In the genomic region with DNA sequence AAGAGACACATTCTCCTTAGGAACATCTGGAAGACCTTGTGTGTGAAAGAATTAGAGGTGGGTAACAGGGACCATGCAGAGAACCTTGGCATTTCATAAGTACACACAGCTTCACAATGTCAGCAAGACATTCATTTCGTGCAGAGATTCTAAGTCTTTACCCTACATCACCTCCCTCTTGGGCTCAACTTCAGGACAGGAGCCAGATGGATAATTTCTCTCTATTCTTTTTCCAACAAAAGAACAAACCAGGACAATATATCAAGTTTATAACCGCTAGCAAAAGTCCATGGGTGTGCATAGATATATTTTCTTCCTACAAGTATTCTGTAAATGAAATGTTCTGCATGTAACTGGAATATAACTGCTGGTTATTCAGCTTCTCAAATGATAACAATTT, we compare ENCODE assay signal across 21 cellular contexts.
DNase-seq lines count a peak whose midpoint lies in the region; TF ChIP-seq lines count a peak whose summit lies in the region.
"Had no signal": no experiment of that assay in that cellular context is flagged by ENCODE, and none has a peak within 500 bp of the region (broad histone marks: within the 10 kb centered on the region; RNA-seq: fewer than 3 reads in every experiment).

No MANE protein-coding gene starts in this region.

- no peaks in the 10 kb centered on the region for H3K79me2 ChIP-seq in KMS-11 (ENCODE audit: insufficient read depth, low read depth)

- H3K9ac ChIP-seq in KMS-11: no peak overlapping the region
- H3K9ac ChIP-seq: BLaER1 treated with 17β-estradiol and CSF1 and Interleukin-3, amounts not matched to agents 10 nM and 100 nM had no signal

- intact Hi-C loops in tibial artery (cut with DNase I; ENCODE audit: low total_unique reads): no loop called here

- H3K27ac ChIP-seq in KMS-11 (no peak overlapping the region), tibial artery (no peak overlapping the region)
- H3K27ac ChIP-seq: A549; BLaER1 treated with 17β-estradiol and CSF1 and Interleukin-3, amounts not matched to agents 10 nM and 100 nM had no signal

- no peak overlapping the region for H3K4me3 ChIP-seq in KMS-11 (IDR thresholded peaks at IDR 0.05; ENCODE audit: insufficient read depth, low read depth, low read length)
- H3K4me3 ChIP-seq in tibial artery: no peak overlapping the region
- H3K4me3 ChIP-seq: A549; BLaER1 treated with 17β-estradiol and CSF1 and Interleukin-3, amounts not matched to agents 10 nM and 100 nM; GM23338; HAP-1 had no signal

- peaks cover 33% of the 10 kb centered on the region for H3K4me1 ChIP-seq in KMS-11 (ENCODE audit: low read depth, poor library complexity, severe bottlenecking)
- H3K4me1 ChIP-seq in tibial artery: peaks cover 0 to 10% (median 1%) of the 10 kb centered on the region in 4 donors
- H3K4me1 ChIP-seq: A549; BE2C; BLaER1 treated with 17β-estradiol and CSF1 and Interleukin-3, amounts not matched to agents 10 nM and 100 nM had no signal

- DNase-seq in NCI-H69 (lab: John Stamatoyannopoulos, UW) (peak; percentile 65), left kidney (ENCODE audit: low read depth, low spot score) (peak; percentile 51), DMS114 treated with DMSO at 0.1 percent for 48 hours (lab: John Stamatoyannopoulos, UW; ENCODE audit: unreplicated experiment) (no peak), tibial artery (no peak), NCI-H524 treated with DMSO at 0.1 percent for 48 hours (lab: John Stamatoyannopoulos, UW) (no peak)
- DNase-seq: 8988T; ACHN; AML-193; BE2C; Calu3; CD4-positive, alpha-beta T cell; COR-L47; DMS53; DMS79 treated with DMSO at 0.1 percent for 48 hours; GF-D8; HFFc6 had no signal

- TF ChIP-seq CTCF in KMS-11 (conservative IDR thresholded peaks at IDR 0.05; ENCODE audit: low read depth, low read length) (no peak), tibial artery (IDR thresholded peaks at IDR 0.05) (no peak)

- H3K9me3 ChIP-seq in tibial artery: no peaks in the 10 kb centered on the region
- H3K9me3 ChIP-seq: A549; BE2C; BLaER1 treated with 17β-estradiol and CSF1 and Interleukin-3, amounts not matched to agents 10 nM and 100 nM; HAP-1 had no signal

- no peak overlapping the region for H2AFZ ChIP-seq in KMS-11 (ENCODE audit: low read depth)
- H2AFZ ChIP-seq: GM23338 had no signal

- H3K4me2 ChIP-seq in KMS-11: peak overlapping the region; percentile 47
- H3K4me2 ChIP-seq: A549; BLaER1 treated with 17β-estradiol and CSF1 and Interleukin-3, amounts not matched to agents 10 nM and 100 nM; GM23338 had no signal

- no peaks in the 10 kb centered on the region for H3K36me3 ChIP-seq in KMS-11 (ENCODE audit: insufficient read depth)
- H3K36me3 ChIP-seq in tibial artery: no peaks in the 10 kb centered on the region
- H3K36me3 ChIP-seq: BE2C; BLaER1 treated with 17β-estradiol and CSF1 and Interleukin-3, amounts not matched to agents 10 nM and 100 nM; HAP-1 had no signal

- H4K20me1 ChIP-seq in KMS-11 (ENCODE audit: insufficient read depth): no peaks in the 10 kb centered on the region
- H4K20me1 ChIP-seq: BLaER1 treated with 17β-estradiol and CSF1 and Interleukin-3, amounts not matched to agents 10 nM and 100 nM had no signal

- H3K27me3 ChIP-seq in KMS-11 (ENCODE audit: insufficient read depth, low read depth) (no peaks in the 10 kb centered on the region), tibial artery (no peaks in the 10 kb centered on the region)
- H3K27me3 ChIP-seq: BE2C; BLaER1 treated with 17β-estradiol and CSF1 and Interleukin-3, amounts not matched to agents 10 nM and 100 nM had no signal

Comparison
In these comparisons a context has a peak if more than half of its experiments do, and no peak if none do; other contexts are left out.
1. DNase-seq: peak in NCI-H69 (single experiment) and left kidney (single experiment); none in DMS114 treated with DMSO at 0.1 percent for 48 hours (single experiment), tibial artery (0 of 2) and NCI-H524 treated with DMSO at 0.1 percent for 48 hours (single experiment).